Comparison of ENCODE assay signal across 14 cellular contexts in genomic region chr6:154738561-154738961, GRCh38. TPM values are rescaled to one million over a fixed set of nuclear protein-coding genes. Genes with fewer than 3 reads are reported as not detected.
DNase-seq lines count a peak whose midpoint lies in the region; ATAC-seq and TF ChIP-seq lines count a peak whose summit lies in the region.
"Had no signal": no experiment of that assay in that cellular context is flagged by ENCODE, and none has a peak within 500 bp of the region (broad histone marks: within the 10 kb centered on the region; RNA-seq: fewer than 3 reads in every experiment).

No MANE protein-coding gene starts in this region.

- POLR2A ChIA-PET in activated CD4-positive, alpha-beta memory T cell treated with anti-CD3 and anti-CD28 coated beads for 36 hours (lab: Charles Lee): interaction anchor here (1.9 kb wide), 1 partner anchor 35 kb away, joined by 9 read pairs; no protein-coding TSS in a partner anchor
- POLR2A ChIA-PET in activated CD4-positive, alpha-beta memory T cell treated with anti-CD3 and anti-CD28 coated beads, Interleukin-2, amount 10 ng/mL, durations not matched to agents 7 days and 5 days (lab: Charles Lee): no interaction called here

- H3K27ac ChIP-seq in SU-DHL-6 (ENCODE audit: low read depth, low read length): 0 out of 2 replicates have a peak overlapping the region, but pooled peaks have one; percentile 32

- TF ChIP-seq CTCF in SU-DHL-6 (IDR thresholded peaks at IDR 0.05; ENCODE audit: insufficient read depth, low read length, poor library complexity, severe bottlenecking) (no peak), fibroblast of pulmonary artery (IDR thresholded peaks at IDR 0.05; ENCODE audit: low read length, missing control alignments) (no peak)

- H3K4me2 ChIP-seq in SU-DHL-6 (ENCODE audit: low read depth, low read length, poor library complexity, severe bottlenecking): peak overlapping the region; percentile 61

- ATAC-seq in HG02678 (IDR thresholded peaks at IDR 0.05; ENCODE audit: unreplicated experiment) (no peak), HG03280 (IDR thresholded peaks at IDR 0.05; ENCODE audit: unreplicated experiment) (no peak)
- ATAC-seq: Right ventricle myocardium inferior had no signal

- H3K4me1 Mint-ChIP-seq in activated CD4-positive, alpha-beta memory T cell treated with anti-CD3 and anti-CD28 coated beads for 36 hours (ENCODE audit: low read depth): peaks cover 62% of the 10 kb centered on the region
- H3K4me1 Mint-ChIP-seq in activated CD4-positive, alpha-beta memory T cell treated with anti-CD3 and anti-CD28 coated beads, Interleukin-2, amount 10 ng/mL, durations not matched to agents 7 days and 5 days: peaks cover 46% of the 10 kb centered on the region

- H3K9me3 ChIP-seq in SU-DHL-6 (ENCODE audit: insufficient read depth, low read length): no peaks in the 10 kb centered on the region
- H3K9me3 ChIP-seq: stomach had no signal

- no peaks in the 10 kb centered on the region for H3K27me3 ChIP-seq in SU-DHL-6 (ENCODE audit: low read length)
- H3K27me3 ChIP-seq: stomach had no signal

- peaks cover 18% of the 10 kb centered on the region; the same call in 1 of the 2 replicates for H3K36me3 ChIP-seq in SU-DHL-6 (ENCODE audit: low read length)

- no peak for DNase-seq in activated CD4-positive, alpha-beta memory T cell treated with anti-CD3 and anti-CD28 coated beads for 36 hours
- no peak for DNase-seq in activated CD4-positive, alpha-beta memory T cell treated with anti-CD3 and anti-CD28 coated beads, Interleukin-2, amount 10 ng/mL, durations not matched to agents 7 days and 5 days
- DNase-seq in fibroblast of pulmonary artery (ENCODE audit: low read depth) (peak; percentile 42), pulmonary artery endothelial cell (ENCODE audit: low read depth, low spot score) (peak; percentile 47), NCI-H1092 (lab: John Stamatoyannopoulos, UW) (no peak)
- DNase-seq: activated CD4-positive, CD25-positive, alpha-beta regulatory T cell treated with anti-CD3 and anti-CD28 coated beads, Interleukin-2, amount 50 U/mL, for 72 hours; activated naive CD8-positive, alpha-beta T cell treated with anti-CD3 and anti-CD28 coated beads, Interleukin-2, amount 10 ng/mL, durations not matched to agents 7 days and 5 days; effector memory CD4-positive, alpha-beta T cell; NCI-H524; stomach had no signal

- no peaks in the 10 kb centered on the region for H3K9me2 ChIP-seq in SU-DHL-6 (replicated peaks; ENCODE audit: insufficient read depth, low read length)

- no peak overlapping the region for H2AFZ ChIP-seq in SU-DHL-6 (ENCODE audit: low read depth, low read length, severe bottlenecking)

- H3K9ac ChIP-seq in SU-DHL-6 (ENCODE audit: low read length): no peak overlapping the region

- H3K4me3 ChIP-seq in SU-DHL-6 (ENCODE audit: insufficient read depth, low read length, poor library complexity, severe bottlenecking): no peak overlapping the region
- no peak overlapping the region for H3K4me3 ChIP-seq in fibroblast of pulmonary artery (replicated peaks; ENCODE audit: low read depth, low read length)
- H3K4me3 ChIP-seq: stomach had no signal

- peaks cover 37% of the 10 kb centered on the region for H4K20me1 ChIP-seq in SU-DHL-6 (ENCODE audit: low read depth, low read length)

- intact Hi-C loops in activated CD4-positive, alpha-beta memory T cell treated with anti-CD3 and anti-CD28 coated beads for 36 hours (cut with micrococcal nuclease): loop anchor here (1.0 to 10.0 kb wide), 3 partner anchors 10 to 676 kb away; no protein-coding TSS in a partner anchor

- peak overlapping the region; percentile 20 for H3K27ac Mint-ChIP-seq in activated CD4-positive, alpha-beta memory T cell treated with anti-CD3 and anti-CD28 coated beads for 36 hours
- H3K27ac Mint-ChIP-seq in activated CD4-positive, alpha-beta memory T cell treated with anti-CD3 and anti-CD28 coated beads, Interleukin-2, amount 10 ng/mL, durations not matched to agents 7 days and 5 days: no peak overlapping the region
- H3K27ac Mint-ChIP-seq: activated naive CD8-positive, alpha-beta T cell treated with anti-CD3 and anti-CD28 coated beads, Interleukin-2, amount 10 ng/mL, durations not matched to agents 7 days and 5 days had no signal

- H3K9me3 Mint-ChIP-seq in activated CD4-positive, alpha-beta memory T cell treated with anti-CD3 and anti-CD28 coated beads for 36 hours: no peaks in the 10 kb centered on the region
- H3K9me3 Mint-ChIP-seq in activated CD4-positive, alpha-beta memory T cell treated with anti-CD3 and anti-CD28 coated beads, Interleukin-2, amount 10 ng/mL, durations not matched to agents 7 days and 5 days: no peaks in the 10 kb centered on the region
- H3K9me3 Mint-ChIP-seq: activated naive CD8-positive, alpha-beta T cell treated with anti-CD3 and anti-CD28 coated beads, Interleukin-2, amount 10 ng/mL, durations not matched to agents 7 days and 5 days had no signal

- CTCF ChIA-PET in activated CD4-positive, alpha-beta memory T cell treated with anti-CD3 and anti-CD28 coated beads for 36 hours (lab: Charles Lee): interaction anchor here (0.8 to 1.7 kb wide), 2 partner anchors 63 kb away, joined by 3 to 5 read pairs; no protein-coding TSS in a partner anchor
- CTCF ChIA-PET in activated CD4-positive, alpha-beta memory T cell treated with anti-CD3 and anti-CD28 coated beads, Interleukin-2, amount 10 ng/mL, durations not matched to agents 7 days and 5 days (lab: Charles Lee): no interaction called here

- peaks cover 34% of the 10 kb centered on the region for H3F3A ChIP-seq in SU-DHL-6 (ENCODE audit: insufficient read depth)

- H3K79me2 ChIP-seq in SU-DHL-6 (ENCODE audit: insufficient read depth, low read length): peaks cover 100% of the 10 kb centered on the region

- peak overlapping the region; percentile 9 for H3K4me3 Mint-ChIP-seq in activated CD4-positive, alpha-beta memory T cell treated with anti-CD3 and anti-CD28 coated beads for 36 hours
- no peak overlapping the region for H3K4me3 Mint-ChIP-seq in activated CD4-positive, alpha-beta memory T cell treated with anti-CD3 and anti-CD28 coated beads, Interleukin-2, amount 10 ng/mL, durations not matched to agents 7 days and 5 days
- H3K4me3 Mint-ChIP-seq: activated naive CD8-positive, alpha-beta T cell treated with anti-CD3 and anti-CD28 coated beads, Interleukin-2, amount 10 ng/mL, durations not matched to agents 7 days and 5 days had no signal

- H3K36me3 Mint-ChIP-seq in activated CD4-positive, alpha-beta memory T cell treated with anti-CD3 and anti-CD28 coated beads for 36 hours: peaks cover 21% of the 10 kb centered on the region
- peaks cover 37% of the 10 kb centered on the region for H3K36me3 Mint-ChIP-seq in activated CD4-positive, alpha-beta memory T cell treated with anti-CD3 and anti-CD28 coated beads, Interleukin-2, amount 10 ng/mL, durations not matched to agents 7 days and 5 days (ENCODE audit: low read depth)

- H3K27me3 Mint-ChIP-seq in activated CD4-positive, alpha-beta memory T cell treated with anti-CD3 and anti-CD28 coated beads for 36 hours: no peaks in the 10 kb centered on the region
- no peaks in the 10 kb centered on the region for H3K27me3 Mint-ChIP-seq in activated CD4-positive, alpha-beta memory T cell treated with anti-CD3 and anti-CD28 coated beads, Interleukin-2, amount 10 ng/mL, durations not matched to agents 7 days and 5 days
- H3K27me3 Mint-ChIP-seq: activated naive CD8-positive, alpha-beta T cell treated with anti-CD3 and anti-CD28 coated beads, Interleukin-2, amount 10 ng/mL, durations not matched to agents 7 days and 5 days had no signal

RNA-seq across cellular contexts. Expression of gene SCAF8, which starts 5.3 kb away (rescaled TPM):
- 10 to 100 TPM; 30.1 to 31.7 TPM for total RNA-seq in activated CD4-positive, alpha-beta memory T cell treated with anti-CD3 and anti-CD28 coated beads for 36 hours
- total RNA-seq in activated CD4-positive, alpha-beta memory T cell treated with anti-CD3 and anti-CD28 coated beads, Interleukin-2, amount 10 ng/mL, durations not matched to agents 7 days and 5 days: 10 to 100 TPM; 38.3 to 39.7 TPM
- 19.5 and 21.8 TPM in 2 replicates for total RNA-seq in pulmonary artery endothelial cell

Comparison
In these comparisons a context has a peak if more than half of its experiments do, and no peak if none do; other contexts are left out.
1. DNase-seq: peak in fibroblast of pulmonary artery (single experiment) and pulmonary artery endothelial cell (single experiment); none in activated CD4-positive, alpha-beta memory T cell treated with anti-CD3 and anti-CD28 coated beads for 36 hours (single experiment), activated CD4-positive, alpha-beta memory T cell treated with anti-CD3 and anti-CD28 coated beads, Interleukin-2, amount 10 ng/mL, durations not matched to agents 7 days and 5 days (single experiment) and NCI-H1092 (single experiment).